11 cellular contexts compared by ENCODE assay signal in the genomic region with DNA sequence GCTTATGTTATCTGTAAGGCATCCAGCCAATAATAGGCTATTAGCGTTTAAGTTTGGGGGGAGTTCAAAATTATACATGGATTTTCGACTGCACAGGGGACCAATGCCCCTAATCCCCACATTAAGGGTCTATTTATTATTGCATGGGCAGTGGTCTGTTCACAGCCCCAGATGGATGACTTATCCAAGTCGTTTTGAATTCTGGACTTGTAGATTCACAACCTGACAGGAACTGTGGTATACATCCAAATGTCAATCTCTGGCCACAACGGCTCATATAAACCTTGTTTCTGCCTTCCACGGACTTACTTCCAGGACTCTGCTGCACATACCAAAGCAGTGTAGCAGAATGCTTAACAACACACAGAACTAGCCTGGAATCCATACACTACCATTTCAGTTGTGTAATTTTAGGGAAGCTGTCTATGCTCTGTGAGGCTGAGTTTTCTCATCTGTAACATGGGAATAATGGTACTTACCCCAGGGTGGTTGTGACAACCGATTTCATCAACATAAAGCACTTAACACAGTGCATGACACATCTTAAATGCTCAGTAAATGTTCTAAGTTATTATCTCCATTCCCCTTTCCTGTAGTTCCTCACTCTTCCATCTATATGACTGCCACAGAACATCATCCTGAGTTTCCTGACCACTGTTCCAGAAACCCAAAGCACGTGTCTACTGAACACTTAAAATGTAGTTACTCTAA. TPM values are rescaled to one million over a fixed set of nuclear protein-coding genes. Genes with fewer than 3 reads are reported as not detected.
DNase-seq lines count a peak whose midpoint lies in the region; ATAC-seq lines count a peak whose summit lies in the region.
"Had no signal": no experiment of that assay in that cellular context is flagged by ENCODE, and none has a peak within 500 bp of the region (broad histone marks: within the 10 kb centered on the region; RNA-seq: fewer than 3 reads in every experiment).

No MANE protein-coding gene starts in this region.

- H3K27me3 ChIP-seq in iPS-20b (ENCODE audit: insufficient read depth, low read length) = no peaks in the 10 kb centered on the region
- H3K27me3 ChIP-seq: tibial nerve had no signal

- peak overlapping the region; percentile 28; the same call in 1 of the 2 replicates for H3K9ac ChIP-seq in iPS-20b (ENCODE audit: low read depth, low read length)

- H3K9me3 ChIP-seq in iPS-20b (ENCODE audit: insufficient read depth, low read depth, low read length) = peaks cover 12% of the 10 kb centered on the region

- no peaks in the 10 kb centered on the region for H3K27me3 Mint-ChIP-seq in activated CD4-positive, alpha-beta T cell treated with anti-CD3 and anti-CD28 coated beads for 36 hours
- H3K27me3 Mint-ChIP-seq in activated T-helper 1 cell treated with anti-CD3 and anti-CD28 coated beads, Interleukin-12 subunit alpha, Interleukin-12 subunit beta, Interleukin-2, Interleukin-4 antibody, amounts not matched to agents 30 ng/mL and 10 ng/mL and 1 ng/mL, durations not matched to agents 14 hours and 24 hours and 36 hours (ENCODE audit: insufficient read depth) = no peaks in the 10 kb centered on the region
- no peaks in the 10 kb centered on the region for H3K27me3 Mint-ChIP-seq in stimulated activated naive B cell treated with anti-CD40 and anti-IgM and Interleukin-4, amounts not matched to agents 10 μg/mL and 1 μg/mL and 100 μg/mL, for 72 hours

- peaks cover 13% of the 10 kb centered on the region for H3K9me3 Mint-ChIP-seq in activated CD4-positive, alpha-beta T cell treated with anti-CD3 and anti-CD28 coated beads for 36 hours (ENCODE audit: low read depth)
- H3K9me3 Mint-ChIP-seq in activated T-helper 1 cell treated with anti-CD3 and anti-CD28 coated beads, Interleukin-12 subunit alpha, Interleukin-12 subunit beta, Interleukin-2, Interleukin-4 antibody, amounts not matched to agents 30 ng/mL and 10 ng/mL and 1 ng/mL, durations not matched to agents 14 hours and 24 hours and 36 hours = peaks cover 21% of the 10 kb centered on the region
- H3K9me3 Mint-ChIP-seq in stimulated activated naive B cell treated with anti-CD40 and anti-IgM and Interleukin-4, amounts not matched to agents 10 μg/mL and 1 μg/mL and 100 μg/mL, for 72 hours = peaks cover 6 to 9% of the 10 kb centered on the region in 2 donors

- H3K27ac ChIP-seq in iPS-20b (ENCODE audit: low read length) (no peak overlapping the region), substantia nigra (ENCODE audit: low read depth, low read length, poor library complexity, severe bottlenecking) (no peak overlapping the region)
- H3K27ac ChIP-seq: tibial nerve had no signal

- H3K4me1 ChIP-seq in iPS-20b (ENCODE audit: insufficient read depth, low read length) = peaks cover 7% of the 10 kb centered on the region

- no peak for DNase-seq in activated CD4-positive, alpha-beta T cell treated with anti-CD3 and anti-CD28 coated beads for 36 hours
- no peak for DNase-seq in activated CD4-positive, alpha-beta T cell treated with anti-CD3 and anti-CD28 coated beads, Interleukin-2, amount 50 U/mL, for 1 hour
- DNase-seq in activated T-helper 1 cell treated with anti-CD3 and anti-CD28 coated beads, Interleukin-12 subunit alpha, Interleukin-12 subunit beta, Interleukin-2, Interleukin-4 antibody, amounts not matched to agents 30 ng/mL and 10 ng/mL and 1 ng/mL, durations not matched to agents 14 hours and 24 hours and 36 hours (ENCODE audit: low spot score) = no peak
- DNase-seq in stimulated activated naive B cell treated with anti-CD40 and anti-IgM and Interleukin-4, amounts not matched to agents 10 μg/mL and 1 μg/mL and 100 μg/mL, for 72 hours = no peak
- DNase-seq in substantia nigra (lab: John Stamatoyannopoulos, UW) = no peak
- no peak for DNase-seq in SHP77 (lab: John Stamatoyannopoulos, UW)
- DNase-seq: activated CD4-positive, alpha-beta T cell treated with anti-CD3 and anti-CD28 coated beads for 4 hours; stimulated activated CD4-positive, alpha-beta T cell treated with anti-CD3 and anti-CD28 coated beads, Interleukin-12 subunit alpha, Interleukin-12 subunit beta, amount 100 ng/mL, for 4 hours had no signal

- peaks cover 40% of the 10 kb centered on the region for H3K36me3 ChIP-seq in iPS-20b (ENCODE audit: insufficient read depth, low read depth, low read length)

- CTCF ChIA-PET in activated CD4-positive, alpha-beta T cell treated with anti-CD3 and anti-CD28 coated beads for 36 hours (lab: Charles Lee) = no interaction called here

- intact Hi-C loops in activated CD4-positive, alpha-beta T cell treated with anti-CD3 and anti-CD28 coated beads for 36 hours (cut with DNase I, micrococcal nuclease) = loop anchor here in 1 of 2 experiments (10.0 kb wide), 1 partner anchor 268 kb away; no protein-coding TSS in a partner anchor
- intact Hi-C loops in activated T-helper 1 cell treated with anti-CD3 and anti-CD28 coated beads, Interleukin-12 subunit alpha, Interleukin-12 subunit beta, Interleukin-2, Interleukin-4 antibody, amounts not matched to agents 30 ng/mL and 10 ng/mL and 1 ng/mL, durations not matched to agents 14 hours and 24 hours and 36 hours (cut with micrococcal nuclease) = no loop called here

- H3K4me3 Mint-ChIP-seq in activated CD4-positive, alpha-beta T cell treated with anti-CD3 and anti-CD28 coated beads for 36 hours = peak overlapping the region; percentile 99
- H3K4me3 Mint-ChIP-seq in activated T-helper 1 cell treated with anti-CD3 and anti-CD28 coated beads, Interleukin-12 subunit alpha, Interleukin-12 subunit beta, Interleukin-2, Interleukin-4 antibody, amounts not matched to agents 30 ng/mL and 10 ng/mL and 1 ng/mL, durations not matched to agents 14 hours and 24 hours and 36 hours = peak overlapping the region; percentile 73
- H3K4me3 Mint-ChIP-seq in stimulated activated naive B cell treated with anti-CD40 and anti-IgM and Interleukin-4, amounts not matched to agents 10 μg/mL and 1 μg/mL and 100 μg/mL, for 72 hours = peak overlapping the region; percentile 14 to 33

- ATAC-seq in activated CD4-positive, alpha-beta T cell treated with anti-CD3 and anti-CD28 coated beads for 36 hours = no peak
- ATAC-seq in stimulated activated naive B cell treated with anti-CD40 and anti-IgM and Interleukin-4, amounts not matched to agents 10 μg/mL and 1 μg/mL and 100 μg/mL, for 72 hours (replicated peaks) = no peak
- no peak for ATAC-seq in GM18517 (IDR thresholded peaks at IDR 0.05; ENCODE audit: unreplicated experiment)

- peaks cover 63% of the 10 kb centered on the region for H3K36me3 Mint-ChIP-seq in activated CD4-positive, alpha-beta T cell treated with anti-CD3 and anti-CD28 coated beads for 36 hours (ENCODE audit: low read depth)
- H3K36me3 Mint-ChIP-seq in activated T-helper 1 cell treated with anti-CD3 and anti-CD28 coated beads, Interleukin-12 subunit alpha, Interleukin-12 subunit beta, Interleukin-2, Interleukin-4 antibody, amounts not matched to agents 30 ng/mL and 10 ng/mL and 1 ng/mL, durations not matched to agents 14 hours and 24 hours and 36 hours (ENCODE audit: low read depth) = peaks cover 54% of the 10 kb centered on the region
- H3K36me3 Mint-ChIP-seq in stimulated activated naive B cell treated with anti-CD40 and anti-IgM and Interleukin-4, amounts not matched to agents 10 μg/mL and 1 μg/mL and 100 μg/mL, for 72 hours = peaks cover 43 to 52% of the 10 kb centered on the region in 2 donors

- H3K4me1 Mint-ChIP-seq in activated CD4-positive, alpha-beta T cell treated with anti-CD3 and anti-CD28 coated beads for 36 hours = peaks cover 54% of the 10 kb centered on the region
- peaks cover 53% of the 10 kb centered on the region for H3K4me1 Mint-ChIP-seq in activated T-helper 1 cell treated with anti-CD3 and anti-CD28 coated beads, Interleukin-12 subunit alpha, Interleukin-12 subunit beta, Interleukin-2, Interleukin-4 antibody, amounts not matched to agents 30 ng/mL and 10 ng/mL and 1 ng/mL, durations not matched to agents 14 hours and 24 hours and 36 hours (ENCODE audit: low read depth)
- peaks cover 36 to 46% of the 10 kb centered on the region in 2 donors for H3K4me1 Mint-ChIP-seq in stimulated activated naive B cell treated with anti-CD40 and anti-IgM and Interleukin-4, amounts not matched to agents 10 μg/mL and 1 μg/mL and 100 μg/mL, for 72 hours

- peak overlapping the region; percentile 8 for H3K27ac Mint-ChIP-seq in activated CD4-positive, alpha-beta T cell treated with anti-CD3 and anti-CD28 coated beads for 36 hours
- H3K27ac Mint-ChIP-seq in activated T-helper 1 cell treated with anti-CD3 and anti-CD28 coated beads, Interleukin-12 subunit alpha, Interleukin-12 subunit beta, Interleukin-2, Interleukin-4 antibody, amounts not matched to agents 30 ng/mL and 10 ng/mL and 1 ng/mL, durations not matched to agents 14 hours and 24 hours and 36 hours = no peak overlapping the region
- H3K27ac Mint-ChIP-seq in stimulated activated naive B cell treated with anti-CD40 and anti-IgM and Interleukin-4, amounts not matched to agents 10 μg/mL and 1 μg/mL and 100 μg/mL, for 72 hours = no peak overlapping the region

- no peak overlapping the region for H3K4me3 ChIP-seq in iPS-20b (ENCODE audit: low read length)

- POLR2A ChIA-PET in activated CD4-positive, alpha-beta T cell treated with anti-CD3 and anti-CD28 coated beads for 36 hours (lab: Charles Lee) = interaction anchor here (0.6 kb wide), 1 partner anchor 59 kb away, joined by 3 read pairs; no protein-coding TSS in a partner anchor

RNA-seq across cellular contexts. Expression of a gene that starts 3.7 kb away (rescaled TPM):
- 100 to 1,000 TPM; 259 to 390 TPM for total RNA-seq in activated CD4-positive, alpha-beta T cell treated with anti-CD3 and anti-CD28 coated beads for 36 hours
- total RNA-seq in activated T-helper 1 cell treated with anti-CD3 and anti-CD28 coated beads, Interleukin-12 subunit alpha, Interleukin-12 subunit beta, Interleukin-2, Interleukin-4 antibody, amounts not matched to agents 30 ng/mL and 10 ng/mL and 1 ng/mL, durations not matched to agents 14 hours and 24 hours and 36 hours = 252 and 271 TPM in 2 replicates

RNA-seq across cellular contexts. Expression of a gene that starts 3.8 kb away (rescaled TPM):
- 10 to 100 TPM; 22.3 to 27.1 TPM for total RNA-seq in activated CD4-positive, alpha-beta T cell treated with anti-CD3 and anti-CD28 coated beads for 36 hours
- 22.0 and 22.7 TPM in 2 replicates for total RNA-seq in activated T-helper 1 cell treated with anti-CD3 and anti-CD28 coated beads, Interleukin-12 subunit alpha, Interleukin-12 subunit beta, Interleukin-2, Interleukin-4 antibody, amounts not matched to agents 30 ng/mL and 10 ng/mL and 1 ng/mL, durations not matched to agents 14 hours and 24 hours and 36 hours

RNA-seq across cellular contexts. Expression of a gene that starts 33.3 kb away (rescaled TPM):
- 1 to 10 TPM; 3.0 to 3.1 TPM for total RNA-seq in activated CD4-positive, alpha-beta T cell treated with anti-CD3 and anti-CD28 coated beads for 36 hours
- total RNA-seq in activated T-helper 1 cell treated with anti-CD3 and anti-CD28 coated beads, Interleukin-12 subunit alpha, Interleukin-12 subunit beta, Interleukin-2, Interleukin-4 antibody, amounts not matched to agents 30 ng/mL and 10 ng/mL and 1 ng/mL, durations not matched to agents 14 hours and 24 hours and 36 hours = 37.0 and 42.2 TPM in 2 replicates

RNA-seq across cellular contexts. Expression of a gene that starts 51.1 kb away (rescaled TPM):
- total RNA-seq in activated CD4-positive, alpha-beta T cell treated with anti-CD3 and anti-CD28 coated beads for 36 hours = under 1 TPM; 0.75 to 0.93 TPM
- total RNA-seq in activated T-helper 1 cell treated with anti-CD3 and anti-CD28 coated beads, Interleukin-12 subunit alpha, Interleukin-12 subunit beta, Interleukin-2, Interleukin-4 antibody, amounts not matched to agents 30 ng/mL and 10 ng/mL and 1 ng/mL, durations not matched to agents 14 hours and 24 hours and 36 hours = 1.5 TPM in 2 replicates

RNA-seq across cellular contexts. Expression of a gene that starts 52.1 kb away (rescaled TPM):
- total RNA-seq in activated CD4-positive, alpha-beta T cell treated with anti-CD3 and anti-CD28 coated beads for 36 hours = 10 to 100 TPM; 57.3 to 66.9 TPM
- 33.5 and 36.1 TPM in 2 replicates for total RNA-seq in activated T-helper 1 cell treated with anti-CD3 and anti-CD28 coated beads, Interleukin-12 subunit alpha, Interleukin-12 subunit beta, Interleukin-2, Interleukin-4 antibody, amounts not matched to agents 30 ng/mL and 10 ng/mL and 1 ng/mL, durations not matched to agents 14 hours and 24 hours and 36 hours

Comparison
In these comparisons a context has a peak if more than half of its experiments do, and no peak if none do; other contexts are left out.
1. H3K4me3 Mint-ChIP-seq: peak in every context shown above with its lines; median percentile 99 in activated CD4-positive, alpha-beta T cell treated with anti-CD3 and anti-CD28 coated beads for 36 hours; 73 in activated T-helper 1 cell treated with anti-CD3 and anti-CD28 coated beads, Interleukin-12 subunit alpha, Interleukin-12 subunit beta, Interleukin-2, Interleukin-4 antibody, amounts not matched to agents 30 ng/mL and 10 ng/mL and 1 ng/mL, durations not matched to agents 14 hours and 24 hours and 36 hours; 24 in stimulated activated naive B cell treated with anti-CD40 and anti-IgM and Interleukin-4, amounts not matched to agents 10 μg/mL and 1 μg/mL and 100 μg/mL, for 72 hours.